Comparison of ENCODE assay signal across 14 cellular contexts in the genomic region with DNA sequence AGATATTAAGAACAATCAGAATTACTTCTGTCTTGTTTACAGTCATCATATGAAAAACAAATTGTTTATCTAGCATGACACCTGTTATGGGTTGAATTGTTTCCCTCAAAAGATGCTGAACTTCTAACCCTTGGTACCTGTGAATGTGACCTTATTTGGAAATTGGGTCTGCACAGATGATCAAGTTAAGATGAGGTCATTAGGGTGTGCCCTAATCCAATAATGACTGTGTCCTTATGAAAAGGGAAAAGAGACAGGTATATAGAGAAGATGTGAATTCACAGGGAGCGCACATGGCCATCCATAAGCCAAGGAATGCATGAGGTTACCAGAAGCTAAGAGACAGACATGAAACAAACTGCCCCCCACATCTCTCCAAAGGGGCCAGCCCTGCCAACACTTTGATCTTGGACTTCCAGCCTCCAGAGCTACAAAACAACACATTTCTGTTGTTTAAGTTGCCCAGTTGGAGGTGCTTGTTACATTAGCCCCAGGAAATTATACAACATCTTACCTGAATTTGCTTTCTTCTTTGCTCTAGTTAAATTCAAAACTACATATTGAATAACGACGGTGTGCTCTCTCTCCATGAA. TPM values are rescaled to one million over a fixed set of nuclear protein-coding genes. Genes with fewer than 3 reads are reported as not detected.
DNase-seq lines count a peak whose midpoint lies in the region; ATAC-seq, FAIRE-seq and TF ChIP-seq lines count a peak whose summit lies in the region.
"Had no signal": no experiment of that assay in that cellular context is flagged by ENCODE, and none has a peak within 500 bp of the region (broad histone marks: within the 10 kb centered on the region; RNA-seq: fewer than 3 reads in every experiment).

No MANE protein-coding gene starts in this region.

- no peak overlapping the region for H3K9ac ChIP-seq in mucosa of rectum (ENCODE audit: low read depth in 1 of 2, low read length in 2 of 2)

- H3K4me3 ChIP-seq in CD4-positive, CD25-positive, alpha-beta regulatory T cell (ENCODE audit: low read depth, low read length) = no peak overlapping the region
- no peak overlapping the region for H3K4me3 ChIP-seq in mucosa of rectum (ENCODE audit: low read length in 2 of 2)
- H3K4me3 ChIP-seq: ascending aorta, HAP-1, SJCRH30 had no signal

- peaks cover 6% of the 10 kb centered on the region for H3K27me3 Mint-ChIP-seq in CD4-positive, CD25-positive, alpha-beta regulatory T cell
- H3K27me3 Mint-ChIP-seq in activated CD8-positive, alpha-beta T cell treated with anti-CD3 and anti-CD28 coated beads, Interleukin-2, amount 10 ng/mL, durations not matched to agents 7 days and 5 days (ENCODE audit: low read depth) = no peaks in the 10 kb centered on the region

- peak overlapping the region; percentile 10 to 80 (median 41) for H3K27ac Mint-ChIP-seq in CD4-positive, CD25-positive, alpha-beta regulatory T cell
- peak overlapping the region; percentile 70 for H3K27ac Mint-ChIP-seq in activated CD8-positive, alpha-beta T cell treated with anti-CD3 and anti-CD28 coated beads, Interleukin-2, amount 10 ng/mL, durations not matched to agents 7 days and 5 days

- no peaks in the 10 kb centered on the region for H3K27me3 ChIP-seq in CD4-positive, CD25-positive, alpha-beta regulatory T cell (ENCODE audit: control insufficient read depth, insufficient read depth, low read length)
- H3K27me3 ChIP-seq in mucosa of rectum (ENCODE audit: control insufficient read depth in 2 of 2, insufficient read depth in 2 of 2, low read length in 2 of 2) = no peaks in the 10 kb centered on the region
- H3K27me3 ChIP-seq: ascending aorta, SJCRH30 had no signal

- DNase-seq in NCI-H2029 (lab: John Stamatoyannopoulos, UW) (peak; percentile 17), NCI-H2029 treated with DMSO at 0.1 percent for 48 hours (lab: John Stamatoyannopoulos, UW) (no peak), D721Med (ENCODE audit: insufficient read length, low spot score) (no peak), nucleus accumbens (lab: John Stamatoyannopoulos, UW) (no peak), occipital lobe (lab: John Stamatoyannopoulos, UW) (no peak)
- DNase-seq in CD4-positive, CD25-positive, alpha-beta regulatory T cell = peak in 1 of 3 donors; percentile 38
- no peak for DNase-seq in activated CD8-positive, alpha-beta T cell treated with anti-CD3 and anti-CD28 coated beads, Interleukin-2, amount 10 ng/mL, durations not matched to agents 7 days and 5 days
- DNase-seq: ACHN; activated CD8-positive, alpha-beta memory T cell treated with anti-CD3 and anti-CD28 coated beads, Interleukin-2, amount 50 U/mL, for 48 hours; hippocampal formation; SJCRH30 had no signal

- FAIRE-seq in D721Med (lab: Jason Lieb, UNC) = no peak

- H3K36me3 ChIP-seq in CD4-positive, CD25-positive, alpha-beta regulatory T cell (ENCODE audit: control insufficient read depth, insufficient read depth, low read length) = no peaks in the 10 kb centered on the region
- no peaks in the 10 kb centered on the region for H3K36me3 ChIP-seq in mucosa of rectum (ENCODE audit: control insufficient read depth in 2 of 2, insufficient read depth in 2 of 2, low read length in 2 of 2)
- H3K36me3 ChIP-seq: ascending aorta, HAP-1, SJCRH30 had no signal

- peaks cover 0 to 55% (median 32%) of the 10 kb centered on the region in 4 donors for H3K4me1 Mint-ChIP-seq in CD4-positive, CD25-positive, alpha-beta regulatory T cell
- H3K4me1 Mint-ChIP-seq in activated CD8-positive, alpha-beta T cell treated with anti-CD3 and anti-CD28 coated beads, Interleukin-2, amount 10 ng/mL, durations not matched to agents 7 days and 5 days (ENCODE audit: low read depth) = peaks cover 59% of the 10 kb centered on the region

- no peak overlapping the region for H3K27ac ChIP-seq in CD4-positive, CD25-positive, alpha-beta regulatory T cell (ENCODE audit: insufficient read depth, low read length, poor library complexity, severe bottlenecking)
- peak overlapping the region; percentile 28 to 86 for H3K27ac ChIP-seq in mucosa of rectum (ENCODE audit: low read depth in 2 of 2, low read length in 2 of 2)
- H3K27ac ChIP-seq: SJCRH30 had no signal

- H3K4me1 ChIP-seq in CD4-positive, CD25-positive, alpha-beta regulatory T cell (ENCODE audit: control insufficient read depth, insufficient read depth, low read length, poor library complexity, severe bottlenecking) = peaks cover 49% of the 10 kb centered on the region
- H3K4me1 ChIP-seq in mucosa of rectum (ENCODE audit: control insufficient read depth in 2 of 2, insufficient read depth in 2 of 2, low read length in 2 of 2) = peaks cover 24 to 35% of the 10 kb centered on the region in 2 donors

- ATAC-seq in CD4-positive, CD25-positive, alpha-beta regulatory T cell (ENCODE audit: low read depth in 2 of 2) = no peak
- ATAC-seq in activated CD8-positive, alpha-beta T cell treated with anti-CD3 and anti-CD28 coated beads, Interleukin-2, amount 10 ng/mL, durations not matched to agents 7 days and 5 days = no peak

- TF ChIP-seq CTCF in D721Med (IDR thresholded peaks at IDR 0.05; ENCODE audit: insufficient read depth, missing control alignments) = no peak

- no peaks in the 10 kb centered on the region for H3K9me3 ChIP-seq in CD4-positive, CD25-positive, alpha-beta regulatory T cell (ENCODE audit: control insufficient read depth in 2 of 2, low read length in 2 of 2)
- H3K9me3 ChIP-seq in mucosa of rectum (ENCODE audit: control insufficient read depth in 2 of 2, low read length in 2 of 2) = no peaks in the 10 kb centered on the region
- H3K9me3 ChIP-seq: ascending aorta, HAP-1, SJCRH30 had no signal

- H3K36me3 Mint-ChIP-seq in CD4-positive, CD25-positive, alpha-beta regulatory T cell = no peaks in the 10 kb centered on the region
- H3K36me3 Mint-ChIP-seq in activated CD8-positive, alpha-beta T cell treated with anti-CD3 and anti-CD28 coated beads, Interleukin-2, amount 10 ng/mL, durations not matched to agents 7 days and 5 days (ENCODE audit: low read depth) = peaks cover 9% of the 10 kb centered on the region

- POLR2A ChIA-PET in activated CD8-positive, alpha-beta T cell treated with anti-CD3 and anti-CD28 coated beads, Interleukin-2, amount 10 ng/mL, durations not matched to agents 7 days and 5 days (lab: Charles Lee) = interaction anchor here (1.3 to 6.0 kb wide), 2 partner anchors 30 to 109 kb away, joined by 5 to 47 read pairs; no protein-coding TSS in a partner anchor

- H3K4me3 Mint-ChIP-seq in CD4-positive, CD25-positive, alpha-beta regulatory T cell = peak overlapping the region; percentile 42 to 87 (median 78)
- H3K4me3 Mint-ChIP-seq in activated CD8-positive, alpha-beta T cell treated with anti-CD3 and anti-CD28 coated beads, Interleukin-2, amount 10 ng/mL, durations not matched to agents 7 days and 5 days = peak overlapping the region; percentile 32

- CTCF ChIA-PET in activated CD8-positive, alpha-beta T cell treated with anti-CD3 and anti-CD28 coated beads, Interleukin-2, amount 10 ng/mL, durations not matched to agents 7 days and 5 days (lab: Charles Lee) = interaction anchor here (1.6 to 10.0 kb wide), 3 partner anchors 108 to 158 kb away, joined by 6 to 105 read pairs (median 14); no protein-coding TSS in a partner anchor

- H3K9me3 Mint-ChIP-seq in CD4-positive, CD25-positive, alpha-beta regulatory T cell = no peaks in the 10 kb centered on the region
- H3K9me3 Mint-ChIP-seq in activated CD8-positive, alpha-beta T cell treated with anti-CD3 and anti-CD28 coated beads, Interleukin-2, amount 10 ng/mL, durations not matched to agents 7 days and 5 days (ENCODE audit: insufficient read depth) = no peaks in the 10 kb centered on the region

RNA-seq across cellular contexts. Expression of a gene that starts 2.3 kb away (rescaled TPM):
- total RNA-seq in CD4-positive, CD25-positive, alpha-beta regulatory T cell = 33.8 TPM
- polyA plus RNA-seq in CD4-positive, CD25-positive, alpha-beta regulatory T cell = 10 to 100 TPM; 80.6 to 95.6 (median 87.7) TPM
- total RNA-seq in activated CD8-positive, alpha-beta T cell treated with anti-CD3 and anti-CD28 coated beads, Interleukin-2, amount 10 ng/mL, durations not matched to agents 7 days and 5 days = 10 to 100 TPM; 55.8 to 56.6 TPM
- 19.0 TPM for total RNA-seq in occipital lobe
